ENCODE assay signal across 22 cellular contexts in the genomic region with DNA sequence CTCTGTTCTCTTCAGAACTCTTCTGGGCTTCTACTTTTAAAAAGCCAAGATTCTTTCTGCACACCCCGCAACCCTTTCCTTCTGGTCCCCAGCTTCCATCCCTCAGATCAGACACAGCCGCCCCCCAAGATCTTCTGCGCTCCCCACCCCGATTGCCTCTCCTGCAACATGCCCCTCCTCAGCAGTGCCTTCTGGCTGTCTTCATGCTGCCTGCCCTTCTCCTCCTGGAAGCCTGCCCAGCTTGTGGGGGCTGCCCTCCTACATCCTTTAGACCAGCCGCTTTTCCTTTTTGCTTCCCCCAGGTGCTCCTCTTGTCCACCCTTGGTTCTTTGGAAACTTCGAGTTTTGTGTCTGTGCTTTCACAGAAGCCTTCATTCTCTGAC.
DNase-seq lines count a peak whose midpoint lies in the region; ATAC-seq and TF ChIP-seq lines count a peak whose summit lies in the region.
"Had no signal": no experiment of that assay in that cellular context is flagged by ENCODE, and none has a peak within 500 bp of the region (broad histone marks: within the 10 kb centered on the region; RNA-seq: fewer than 3 reads in every experiment).

No MANE protein-coding gene starts in this region.

- H3K4me3 ChIP-seq in HEK293 (ENCODE audit: low read depth, low read length) (no peak overlapping the region), neuronal stem cell (ENCODE audit: low read length in 2 of 2) (no peak overlapping the region)
- H3K4me3 ChIP-seq: A549; BLaER1 treated with 17β-estradiol and CSF1 and Interleukin-3, amounts not matched to agents 10 nM and 100 nM; HAP-1 had no signal

- H3K4me1 ChIP-seq in HEK293 (ENCODE audit: control insufficient read depth, insufficient read depth, low read length) (no peaks in the 10 kb centered on the region), neuronal stem cell (ENCODE audit: control insufficient read depth in 2 of 2, insufficient read depth in 1 of 2, low read depth in 1 of 2, low read length in 2 of 2) (peaks cover 46 to 48% of the 10 kb centered on the region in 2 donors)
- H3K4me1 ChIP-seq: A549, BE2C had no signal

- H3K27me3 Mint-ChIP-seq in brain: peaks cover 8% of the 10 kb centered on the region
- peaks cover 8% of the 10 kb centered on the region for H3K27me3 Mint-ChIP-seq in nephron (ENCODE audit: low read depth)
- H3K27me3 Mint-ChIP-seq in activated CD4-positive, alpha-beta T cell treated with anti-CD3 and anti-CD28 coated beads, Interleukin-2, amount 10 ng/mL, durations not matched to agents 7 days and 5 days: peaks cover 2% of the 10 kb centered on the region

- POLR2A ChIA-PET in HEK293 (lab: Yijun Ruan, JAX): no interaction called here
- POLR2A ChIA-PET in activated CD4-positive, alpha-beta T cell treated with anti-CD3 and anti-CD28 coated beads, Interleukin-2, amount 10 ng/mL, durations not matched to agents 7 days and 5 days (lab: Charles Lee): no interaction called here

- TF ChIP-seq CTCF in HEK293 (tag by site-specific recombination; IDR thresholded peaks at IDR 0.05): no peak
- TF ChIP-seq CTCF in brain (conservative IDR thresholded peaks at IDR 0.05): no peak
- no peak for TF ChIP-seq CTCF in nephron (IDR thresholded peaks at IDR 0.05; ENCODE audit: unreplicated experiment in 3 of 3)

- no CpG with 5 or more reads among the region's 6 CpGs for WGBS in neuronal stem cell (ENCODE audit: extremely low coverage in 2 of 2, insufficient read length in 2 of 2, insufficient replicate concordance in 1 of 2), 2 donors

- no peak overlapping the region for H3K14ac ChIP-seq in neuronal stem cell (ENCODE audit: low read length)

- peak overlapping the region in 3 of 5 experiments; percentile 3 to 29 (median 25) for H3K27ac Mint-ChIP-seq in brain
- peak overlapping the region in 2 of 3 experiments; percentile 28 to 77 for H3K27ac Mint-ChIP-seq in nephron
- no peak overlapping the region for H3K27ac Mint-ChIP-seq in activated CD4-positive, alpha-beta T cell treated with anti-CD3 and anti-CD28 coated beads, Interleukin-2, amount 10 ng/mL, durations not matched to agents 7 days and 5 days
- H3K27ac Mint-ChIP-seq: CD14-positive monocyte; CD4-positive, alpha-beta T cell had no signal

- H2BK120ac ChIP-seq in neuronal stem cell (ENCODE audit: low read depth, low read length): no peak overlapping the region

- no peak overlapping the region for H2BK12ac ChIP-seq in neuronal stem cell (ENCODE audit: low read length)

- peaks cover 18% of the 10 kb centered on the region for H3K36me3 Mint-ChIP-seq in brain
- H3K36me3 Mint-ChIP-seq in nephron (ENCODE audit: low read depth): peaks cover 31% of the 10 kb centered on the region
- H3K36me3 Mint-ChIP-seq in activated CD4-positive, alpha-beta T cell treated with anti-CD3 and anti-CD28 coated beads, Interleukin-2, amount 10 ng/mL, durations not matched to agents 7 days and 5 days (ENCODE audit: low read depth): no peaks in the 10 kb centered on the region
- H3K36me3 Mint-ChIP-seq: CD14-positive monocyte; CD8-positive, alpha-beta memory T cell had no signal

- peaks cover 68% of the 10 kb centered on the region for H3K4me1 Mint-ChIP-seq in brain
- peaks cover 53% of the 10 kb centered on the region for H3K4me1 Mint-ChIP-seq in nephron
- H3K4me1 Mint-ChIP-seq in activated CD4-positive, alpha-beta T cell treated with anti-CD3 and anti-CD28 coated beads, Interleukin-2, amount 10 ng/mL, durations not matched to agents 7 days and 5 days: peaks cover 4% of the 10 kb centered on the region

- peak overlapping the region; percentile 73 for H3K18ac ChIP-seq in neuronal stem cell (ENCODE audit: low read length)

- peak overlapping the region; percentile 22 for H2BK15ac ChIP-seq in neuronal stem cell (ENCODE audit: low read length)

- H3K79me1 ChIP-seq in neuronal stem cell (ENCODE audit: low read depth, low read length): no peaks in the 10 kb centered on the region

- peak overlapping the region; percentile 85 for H2AK5ac ChIP-seq in neuronal stem cell (ENCODE audit: low read depth, low read length)

- DNase-seq in neuronal stem cell (ENCODE audit: low spot score): no peak
- DNase-seq in DMS53 treated with DMSO at 0.1 percent for 48 hours (lab: John Stamatoyannopoulos, UW; ENCODE audit: unreplicated experiment): no peak
- no peak for DNase-seq in activated CD4-positive, alpha-beta T cell treated with anti-CD3 and anti-CD28 coated beads for 4 hours
- DNase-seq in activated CD4-positive, alpha-beta T cell treated with anti-CD3 and anti-CD28 coated beads, Interleukin-2, amount 10 ng/mL, durations not matched to agents 7 days and 5 days: no peak
- DNase-seq: 8988T; ACHN; AML-193; BE2C; CD4-positive, alpha-beta T cell; CD8-positive, alpha-beta memory T cell; DMS 273 treated with DMSO at 0.1 percent for 48 hours; DMS79 treated with DMSO at 0.1 percent for 48 hours; GF-D8; GOT3 had no signal

- no peak overlapping the region for H3K4me3 Mint-ChIP-seq in brain
- H3K4me3 Mint-ChIP-seq in nephron: no peak overlapping the region
- H3K4me3 Mint-ChIP-seq in activated CD4-positive, alpha-beta T cell treated with anti-CD3 and anti-CD28 coated beads, Interleukin-2, amount 10 ng/mL, durations not matched to agents 7 days and 5 days: no peak overlapping the region
- H3K4me3 Mint-ChIP-seq: CD4-positive, alpha-beta T cell; CD8-positive, alpha-beta memory T cell had no signal

- H3K9me3 ChIP-seq in HEK293 (ENCODE audit: control insufficient read depth, insufficient read depth, low read depth, low read length): no peaks in the 10 kb centered on the region
- H3K9me3 ChIP-seq in neuronal stem cell (replicated peaks in 1 of 2; ENCODE audit: control insufficient read depth in 2 of 2, insufficient read depth in 1 of 2, low read depth in 1 of 2, low read length in 2 of 2): no peaks in the 10 kb centered on the region
- H3K9me3 ChIP-seq: A549; BE2C; BLaER1 treated with 17β-estradiol and CSF1 and Interleukin-3, amounts not matched to agents 10 nM and 100 nM; HAP-1 had no signal

- CTCF ChIA-PET in HEK293 (lab: Yijun Ruan, JAX): interaction anchor here (0.8 to 3.7 kb wide), 5 partner anchors 30 to 210 kb away, joined by 3 to 19 read pairs (median 4); no protein-coding TSS in a partner anchor
- CTCF ChIA-PET in activated CD4-positive, alpha-beta T cell treated with anti-CD3 and anti-CD28 coated beads, Interleukin-2, amount 10 ng/mL, durations not matched to agents 7 days and 5 days (lab: Charles Lee): no interaction called here

- H2BK5ac ChIP-seq in neuronal stem cell (ENCODE audit: low read length): peak overlapping the region; percentile 26

- H3K27ac ChIP-seq in HEK293 (ENCODE audit: extremely low read depth, low read depth, low read length) (no peak overlapping the region), neuronal stem cell (replicated peaks; ENCODE audit: low read length) (no peak overlapping the region)
- H3K27ac ChIP-seq: A549; BLaER1 treated with 17β-estradiol and CSF1 and Interleukin-3, amounts not matched to agents 10 nM and 100 nM had no signal

- no peak overlapping the region for H3K4ac ChIP-seq in neuronal stem cell (ENCODE audit: low read length)

- H3K36me3 ChIP-seq in HEK293 (ENCODE audit: control insufficient read depth in 2 of 2, insufficient read depth in 1 of 2, low read length in 2 of 2) (no peaks in the 10 kb centered on the region), neuronal stem cell (replicated peaks in 1 of 2; ENCODE audit: control insufficient read depth in 2 of 2, insufficient read depth in 2 of 2, low read length in 2 of 2) (peaks cover 7 to 47% of the 10 kb centered on the region in 2 donors)
- H3K36me3 ChIP-seq: BE2C; BLaER1 treated with 17β-estradiol and CSF1 and Interleukin-3, amounts not matched to agents 10 nM and 100 nM; HAP-1 had no signal

- H3K4me2 ChIP-seq in neuronal stem cell (ENCODE audit: insufficient read depth, low read length, poor library complexity, severe bottlenecking): no peak overlapping the region
- H3K4me2 ChIP-seq: A549; BLaER1 treated with 17β-estradiol and CSF1 and Interleukin-3, amounts not matched to agents 10 nM and 100 nM had no signal

- H3K9me3 Mint-ChIP-seq in brain: no peaks in the 10 kb centered on the region
- no peaks in the 10 kb centered on the region for H3K9me3 Mint-ChIP-seq in nephron
- no peaks in the 10 kb centered on the region for H3K9me3 Mint-ChIP-seq in activated CD4-positive, alpha-beta T cell treated with anti-CD3 and anti-CD28 coated beads, Interleukin-2, amount 10 ng/mL, durations not matched to agents 7 days and 5 days
- H3K9me3 Mint-ChIP-seq: CD4-positive, alpha-beta T cell; CD8-positive, alpha-beta memory T cell had no signal

- no peaks in the 10 kb centered on the region for H3K27me3 ChIP-seq in neuronal stem cell (ENCODE audit: control insufficient read depth in 3 of 3, insufficient read depth in 3 of 3, low read depth in 1 of 3, low read length in 3 of 3)
- H3K27me3 ChIP-seq: BE2C; BLaER1 treated with 17β-estradiol and CSF1 and Interleukin-3, amounts not matched to agents 10 nM and 100 nM had no signal

- H4K91ac ChIP-seq in neuronal stem cell (ENCODE audit: low read depth, low read length, poor library complexity): no peak overlapping the region

- H3K9ac ChIP-seq in neuronal stem cell (ENCODE audit: low read depth, low read length, poor library complexity): no peak overlapping the region
- H3K9ac ChIP-seq: BLaER1 treated with 17β-estradiol and CSF1 and Interleukin-3, amounts not matched to agents 10 nM and 100 nM had no signal

- H3K23ac ChIP-seq in neuronal stem cell (ENCODE audit: low read depth, low read length, poor library complexity): no peak overlapping the region

- H2AFZ ChIP-seq in neuronal stem cell (ENCODE audit: low read length): no peak overlapping the region

- no peak overlapping the region for H4K8ac ChIP-seq in neuronal stem cell (ENCODE audit: low read depth, low read length)

- no peak for ATAC-seq in GM21526 (IDR thresholded peaks at IDR 0.05; ENCODE audit: low FRiP score, unreplicated experiment)
- ATAC-seq: A549 had no signal

TF ChIP-seq in HEK293, 187 proteins besides CTCF, POLR2A, EP300 and RAD21:
- 0 out of 2 replicates have a peak, but pooled peaks have one; percentile 20 for TF ChIP-seq ZFHX2 (tag by site-specific recombination; conservative IDR thresholded peaks at IDR 0.05)
- no peak for TF ChIP-seq ZNF211 (tag by site-specific recombination; IDR thresholded peaks at IDR 0.05; ENCODE audit: low read depth)
